30 cellular contexts compared by ENCODE assay signal in genomic region chr15:25897658-25898057, GRCh38. TPM values are rescaled to one million over a fixed set of nuclear protein-coding genes. Genes with fewer than 3 reads are reported as not detected.
"Had no signal": no experiment of that assay in that cellular context is flagged by ENCODE, and none has a peak within 500 bp of the region (broad histone marks: within the 10 kb centered on the region; RNA-seq: fewer than 3 reads in every experiment).

No MANE protein-coding gene starts in this region.

- H3K4me3 ChIP-seq: neural progenitor cell, ovary, prostate gland, right atrium auricular region, right lobe of liver, sigmoid colon, suprapubic skin, testis, tibial artery, transverse colon, vagina had no signal

- H3K36me3 ChIP-seq: neural progenitor cell, ovary, prostate gland, right atrium auricular region, right lobe of liver, sigmoid colon, suprapubic skin, tibial artery, transverse colon, vagina had no signal

- H3K27ac Mint-ChIP-seq: naive thymus-derived CD4-positive, alpha-beta T cell; natural killer cell; nephron; neural progenitor cell; stimulated activated memory B cell treated with anti-CD40 and anti-IgM and Interleukin-4, amounts not matched to agents 10 μg/mL and 1 μg/mL and 100 μg/mL, for 72 hours; type B pancreatic cell had no signal

- H3K4me1 Mint-ChIP-seq: stimulated activated memory B cell treated with anti-CD40 and anti-IgM and Interleukin-4, amounts not matched to agents 10 μg/mL and 1 μg/mL and 100 μg/mL, for 72 hours had no signal

- DNase-seq: naive thymus-derived CD4-positive, alpha-beta T cell; natural killer cell; occipital lobe; ovary; retina; right lobe of liver; sigmoid colon; small intestine; stimulated activated CD4-positive, alpha-beta T cell treated with anti-CD3 and anti-CD28 coated beads, Interleukin-15, amount 100 ng/mL, for 24 hours; stimulated activated CD4-positive, alpha-beta T cell treated with anti-CD3 and anti-CD28 coated beads, Interleukin-2, amount 100 ng/mL, for 24 hours; stimulated activated CD4-positive, alpha-beta T cell treated with anti-CD3 and anti-CD28 coated beads, Interleukin-2, amount 100 ng/mL, for 48 hours; stimulated activated CD4-positive, alpha-beta T cell treated with anti-CD3 and anti-CD28 coated beads, Interleukin-4, amount 100 ng/mL, for 24 hours; stimulated activated naive CD4-positive, alpha-beta T cell; stimulated activated naive CD8-positive, alpha-beta T cell treated with anti-CD3 and anti-CD28 coated beads, Interleukin-15, amount 100 ng/mL, for 72 hours; stimulated activated naive CD8-positive, alpha-beta T cell treated with anti-CD3 and anti-CD28 coated beads, Interleukin-15, Interleukin-2, amounts not matched to agents 100 U/mL and 50 U/mL, for 24 hours; substantia nigra; testis; tibial artery; transverse colon had no signal

- H3K4me2 ChIP-seq: neural progenitor cell had no signal

- H3K27ac ChIP-seq: neural progenitor cell, ovary, prostate gland, right atrium auricular region, right lobe of liver, sigmoid colon, suprapubic skin, testis, tibial artery, transverse colon, vagina had no signal

- H3K9me3 Mint-ChIP-seq: natural killer cell; neural progenitor cell; stimulated activated memory B cell treated with anti-CD40 and anti-IgM and Interleukin-4, amounts not matched to agents 10 μg/mL and 1 μg/mL and 100 μg/mL, for 72 hours; stimulated activated naive CD8-positive, alpha-beta T cell treated with anti-CD3 and anti-CD28 coated beads, Interleukin-15, amount 100 ng/mL, for 72 hours; type B pancreatic cell had no signal

- ATAC-seq: naive thymus-derived CD4-positive, alpha-beta T cell; natural killer cell; stimulated activated memory B cell treated with anti-CD40 and anti-IgM and Interleukin-4, amounts not matched to agents 10 μg/mL and 1 μg/mL and 100 μg/mL, for 72 hours; stimulated activated naive CD8-positive, alpha-beta T cell treated with anti-CD3 and anti-CD28 coated beads, Interleukin-15, amount 100 ng/mL, for 72 hours; stimulated activated naive CD8-positive, alpha-beta T cell treated with anti-CD3 and anti-CD28 coated beads, Interleukin-15, Interleukin-2, amounts not matched to agents 100 U/mL and 50 U/mL, for 24 hours had no signal

- H3K27me3 ChIP-seq: neural progenitor cell, ovary, right atrium auricular region, right lobe of liver, sigmoid colon, suprapubic skin, testis, tibial artery, transverse colon, vagina had no signal

- H3K9ac ChIP-seq: neural progenitor cell had no signal

- H3K4me3 Mint-ChIP-seq: naive thymus-derived CD4-positive, alpha-beta T cell; natural killer cell; nephron; neural progenitor cell; stimulated activated memory B cell treated with anti-CD40 and anti-IgM and Interleukin-4, amounts not matched to agents 10 μg/mL and 1 μg/mL and 100 μg/mL, for 72 hours; stimulated activated naive CD8-positive, alpha-beta T cell treated with anti-CD3 and anti-CD28 coated beads, Interleukin-15, amount 100 ng/mL, for 72 hours; type B pancreatic cell had no signal

- H3K36me3 Mint-ChIP-seq: naive thymus-derived CD4-positive, alpha-beta T cell; natural killer cell; neural progenitor cell; stimulated activated memory B cell treated with anti-CD40 and anti-IgM and Interleukin-4, amounts not matched to agents 10 μg/mL and 1 μg/mL and 100 μg/mL, for 72 hours; type B pancreatic cell had no signal

- H3K4me1 ChIP-seq: neural progenitor cell, prostate gland, right lobe of liver, suprapubic skin, transverse colon, vagina had no signal

- H2AFZ ChIP-seq: neural progenitor cell had no signal

- FAIRE-seq: small intestine, urothelium cell line had no signal

- H3K9me3 ChIP-seq: ovary, prostate gland, right atrium auricular region, right lobe of liver, sigmoid colon, suprapubic skin, testis, tibial artery, transverse colon, vagina had no signal

RNA-seq across cellular contexts. Expression of gene ATP10A, which starts 34.5 kb away (rescaled TPM):
- total RNA-seq: pulmonary artery endothelial cell had no signal
- polyA plus RNA-seq: neural cell had no signal
